ENCODE assay signal across 20 cellular contexts in the genomic region with DNA sequence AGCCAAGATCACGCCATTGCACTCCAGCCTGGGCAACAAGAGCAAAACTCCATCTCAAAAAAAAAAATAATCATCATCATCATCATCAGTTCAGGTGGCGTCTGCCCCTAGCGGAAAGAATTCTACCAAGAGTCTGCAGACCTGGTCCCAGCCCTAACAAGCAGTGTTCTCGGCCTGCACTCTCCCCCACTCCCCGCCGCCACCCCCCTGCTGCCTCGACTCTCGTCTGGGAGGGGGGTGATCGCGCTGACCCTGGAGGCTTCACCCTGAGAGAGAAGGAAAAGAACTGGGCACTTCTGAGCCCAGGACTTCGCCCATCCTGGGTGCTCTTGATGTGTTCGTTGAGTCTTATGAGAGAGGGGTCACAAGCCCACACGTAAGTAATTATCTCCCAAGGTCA.
"Had no signal": no experiment of that assay in that cellular context is flagged by ENCODE, and none has a peak within 500 bp of the region (broad histone marks: within the 10 kb centered on the region; RNA-seq: fewer than 3 reads in every experiment).

No MANE protein-coding gene starts in this region.

- FAIRE-seq: RCC 7860 had no signal

- H3K27ac ChIP-seq: SJSA1, SK-N-MC had no signal

- H3K9me3 ChIP-seq: MG63, SJSA1 had no signal

- DNase-seq: KBM-7, MG63, NCI-H1092, NCI-H1436, NCI-H187, NCI-H2029, NCI-H2081 treated with DMSO at 0.1 percent for 48 hours, NCI-H2171, NCI-H226, NCI-H446, NCI-H510A, NCI-H524 treated with DMSO at 0.1 percent for 48 hours, NCI-H69, NCI-H774, Right ventricle myocardium superior, RPMI8226, SIG-M5 had no signal

- H3K36me3 ChIP-seq: MG63, SJSA1 had no signal

- H3K27me3 ChIP-seq: MG63, SJSA1 had no signal

- H3K4me3 ChIP-seq: MG63, SJSA1, SK-N-MC had no signal
